Comparison of ENCODE assay signal across 9 cellular contexts in genomic region chr13:110726726-110727125, GRCh38. TPM values are rescaled to one million over a fixed set of nuclear protein-coding genes. Genes with fewer than 3 reads are reported as not detected.
DNase-seq lines count a peak whose midpoint lies in the region; ATAC-seq and TF ChIP-seq lines count a peak whose summit lies in the region.
"Had no signal": no experiment of that assay in that cellular context is flagged by ENCODE, and none has a peak within 500 bp of the region (broad histone marks: within the 10 kb centered on the region; RNA-seq: fewer than 3 reads in every experiment).

No MANE protein-coding gene starts in this region.

- H3K4me3 Mint-ChIP-seq in stimulated activated naive CD8-positive, alpha-beta T cell treated with anti-CD3 and anti-CD28 coated beads, Interleukin-15, Interleukin-2, amounts not matched to agents 100 ng/mL and 50 ng/mL, for 24 hours: peak overlapping the region; percentile 54

- peaks cover 8% of the 10 kb centered on the region for H3K36me3 ChIP-seq in WERI-Rb-1

- H3K27ac Mint-ChIP-seq in stimulated activated naive CD8-positive, alpha-beta T cell treated with anti-CD3 and anti-CD28 coated beads, Interleukin-15, Interleukin-2, amounts not matched to agents 100 ng/mL and 50 ng/mL, for 24 hours: peak overlapping the region; percentile 65

- H3K27ac ChIP-seq in WERI-Rb-1: no peak overlapping the region
- H3K27ac ChIP-seq: A549 had no signal

- TF ChIP-seq CTCF in WERI-Rb-1 (IDR thresholded peaks at IDR 0.05; ENCODE audit: low read depth, low read length): no peak

- peaks cover 33% of the 10 kb centered on the region for H3K4me1 Mint-ChIP-seq in stimulated activated naive CD8-positive, alpha-beta T cell treated with anti-CD3 and anti-CD28 coated beads, Interleukin-15, Interleukin-2, amounts not matched to agents 100 ng/mL and 50 ng/mL, for 24 hours (ENCODE audit: low read depth)

- no peak overlapping the region for H3K4me3 ChIP-seq in WERI-Rb-1 (ENCODE audit: low read depth, low read length)
- H3K4me3 ChIP-seq: A549 had no signal

- no peaks in the 10 kb centered on the region for H3K27me3 ChIP-seq in WERI-Rb-1 (ENCODE audit: insufficient read depth, low read depth, severe bottlenecking)

- no peak for ATAC-seq in esophagus mucosa
- ATAC-seq: A549 had no signal

- H3K36me3 Mint-ChIP-seq in stimulated activated naive CD8-positive, alpha-beta T cell treated with anti-CD3 and anti-CD28 coated beads, Interleukin-15, Interleukin-2, amounts not matched to agents 100 ng/mL and 50 ng/mL, for 24 hours (ENCODE audit: low read depth): peaks cover 12% of the 10 kb centered on the region

- H3K9me3 Mint-ChIP-seq in stimulated activated naive CD8-positive, alpha-beta T cell treated with anti-CD3 and anti-CD28 coated beads, Interleukin-15, Interleukin-2, amounts not matched to agents 100 ng/mL and 50 ng/mL, for 24 hours: no peaks in the 10 kb centered on the region

- no peaks in the 10 kb centered on the region for H3K9me3 ChIP-seq in WERI-Rb-1 (ENCODE audit: severe bottlenecking)
- H3K9me3 ChIP-seq: A549 had no signal

- peak; percentile 68 for DNase-seq in SIG-M5 treated with dmso at 0.1 percent for 504 hours (lab: John Stamatoyannopoulos, UW; ENCODE audit: unreplicated experiment)
- no peak for DNase-seq in SIG-M5 (lab: John Stamatoyannopoulos, UW)
- DNase-seq in T-helper 1 cell: peak in 3 of 5 donors; percentile 23 to 81 (median 28)
- DNase-seq in dermis blood vessel endothelial cell: peak; percentile 32
- DNase-seq in DMS114 treated with DMSO at 0.1 percent for 48 hours (lab: John Stamatoyannopoulos, UW; ENCODE audit: unreplicated experiment): no peak
- no peak for DNase-seq in WERI-Rb-1

- H3K27me3 Mint-ChIP-seq in stimulated activated naive CD8-positive, alpha-beta T cell treated with anti-CD3 and anti-CD28 coated beads, Interleukin-15, Interleukin-2, amounts not matched to agents 100 ng/mL and 50 ng/mL, for 24 hours: no peaks in the 10 kb centered on the region

RNA-seq across cellular contexts. Expression of gene ING1, which starts 13.2 kb away (rescaled TPM):
- total RNA-seq in dermis blood vessel endothelial cell (14.3 and 18.0 TPM in 2 replicates), esophagus mucosa (4.3 TPM)

RNA-seq across cellular contexts. Expression of gene CARS2, which starts 20.8 kb away (rescaled TPM):
- total RNA-seq in dermis blood vessel endothelial cell: 47.6 and 64.1 TPM in 2 replicates
- total RNA-seq in esophagus mucosa: 35.5 TPM

Comparison
In these comparisons a context has a peak if more than half of its experiments do, and no peak if none do; other contexts are left out.
1. DNase-seq: peak in SIG-M5 treated with dmso at 0.1 percent for 504 hours (single experiment), T-helper 1 cell (3 of 5) and dermis blood vessel endothelial cell (single experiment); none in SIG-M5 (single experiment), DMS114 treated with DMSO at 0.1 percent for 48 hours (single experiment) and WERI-Rb-1 (single experiment).